Comparison of ENCODE assay signal across 32 cellular contexts in the genomic region with DNA sequence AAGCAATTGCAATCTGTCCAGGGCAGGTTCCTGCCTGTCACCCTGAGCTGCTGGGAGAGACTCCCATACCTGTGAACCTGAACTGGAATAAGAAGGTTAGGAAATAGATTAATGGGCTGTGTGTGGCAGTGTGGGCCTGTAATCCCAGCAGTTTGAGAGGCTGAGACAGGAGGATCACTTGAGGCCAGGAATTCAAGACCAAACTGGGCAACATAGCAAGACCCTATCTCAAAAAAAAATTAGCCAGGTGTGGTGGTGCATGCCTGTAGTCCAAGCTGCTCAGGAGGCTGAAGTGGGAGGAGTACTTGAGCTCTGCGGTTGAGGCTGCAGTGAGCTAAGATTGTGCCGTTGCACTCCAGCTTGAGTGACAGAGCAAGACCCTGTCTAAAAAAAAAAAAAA.
"Had no signal": no experiment of that assay in that cellular context is flagged by ENCODE, and none has a peak within 500 bp of the region (broad histone marks: within the 10 kb centered on the region; RNA-seq: fewer than 3 reads in every experiment).

No MANE protein-coding gene starts in this region.

- DNase-seq: Karpas-422, Kasumi-1, KG1, MG63, MM.1S, MV-4-11, NCI-H1048, NCI-H1092, NCI-H1092 treated with DMSO at 0.1 percent for 48 hours, NCI-H1105, NCI-H1105 treated with DMSO at 0.1 percent for 48 hours, NCI-H1417, NCI-H1417 treated with DMSO at 0.1 percent for 48 hours, NCI-H1436, NCI-H1436 treated with DMSO at 0.1 percent for 48 hours, NCI-H146, NCI-H1694, NCI-H1694 treated with DMSO at 0.1 percent for 48 hours, NCI-H187, NCI-H187 treated with DMSO at 0.1 percent for 48 hours, NCI-H1930, NCI-H2029, NCI-H2029 treated with DMSO at 0.1 percent for 48 hours, NCI-H2081, NCI-H2081 treated with DMSO at 0.1 percent for 48 hours, NCI-H2107, NCI-H2171, NCI-H2227 treated with DMSO at 0.1 percent for 48 hours, NCI-H226, NCI-H345, NCI-H446, NCI-H446 treated with DMSO at 0.1 percent for 48 hours had no signal
